In genomic region chr10:50358925-50359687, GRCh38 we compare ENCODE assay signal across 1 cellular context.
TF ChIP-seq lines count a peak whose summit lies in the region.

No MANE protein-coding gene starts in this region.

TF ChIP-seq in H1, 55 proteins besides CTCF, POLR2A, EP300 and RAD21 (continued from another document):
- TF ChIP-seq JUN (IDR thresholded peaks at IDR 0.05; ENCODE audit: low read depth, low read length) = no peak
- TF ChIP-seq SP2 (IDR thresholded peaks at IDR 0.05; ENCODE audit: low read length) = no peak
- TF ChIP-seq KDM5A (IDR thresholded peaks at IDR 0.05; ENCODE audit: low read length) = no peak
- TF ChIP-seq KDM1A (IDR thresholded peaks at IDR 0.05; ENCODE audit: borderline replicate concordance, low read length) = no peak
- no peak for TF ChIP-seq BACH1 (IDR thresholded peaks at IDR 0.05; ENCODE audit: low read length)
- no peak for TF ChIP-seq CREB1 (IDR thresholded peaks at IDR 0.05)
- TF ChIP-seq SUZ12 (IDR thresholded peaks at IDR 0.05; ENCODE audit: low read length) = no peak
- TF ChIP-seq USF2 (IDR thresholded peaks at IDR 0.05; ENCODE audit: low read length) = no peak
- TF ChIP-seq TAF1 (IDR thresholded peaks at IDR 0.05; ENCODE audit: low read depth, low read length) = no peak
TF ChIP-seq in H1: peak in this region for 0.
